ENCODE assay signal across 8 cellular contexts in the genomic region with DNA sequence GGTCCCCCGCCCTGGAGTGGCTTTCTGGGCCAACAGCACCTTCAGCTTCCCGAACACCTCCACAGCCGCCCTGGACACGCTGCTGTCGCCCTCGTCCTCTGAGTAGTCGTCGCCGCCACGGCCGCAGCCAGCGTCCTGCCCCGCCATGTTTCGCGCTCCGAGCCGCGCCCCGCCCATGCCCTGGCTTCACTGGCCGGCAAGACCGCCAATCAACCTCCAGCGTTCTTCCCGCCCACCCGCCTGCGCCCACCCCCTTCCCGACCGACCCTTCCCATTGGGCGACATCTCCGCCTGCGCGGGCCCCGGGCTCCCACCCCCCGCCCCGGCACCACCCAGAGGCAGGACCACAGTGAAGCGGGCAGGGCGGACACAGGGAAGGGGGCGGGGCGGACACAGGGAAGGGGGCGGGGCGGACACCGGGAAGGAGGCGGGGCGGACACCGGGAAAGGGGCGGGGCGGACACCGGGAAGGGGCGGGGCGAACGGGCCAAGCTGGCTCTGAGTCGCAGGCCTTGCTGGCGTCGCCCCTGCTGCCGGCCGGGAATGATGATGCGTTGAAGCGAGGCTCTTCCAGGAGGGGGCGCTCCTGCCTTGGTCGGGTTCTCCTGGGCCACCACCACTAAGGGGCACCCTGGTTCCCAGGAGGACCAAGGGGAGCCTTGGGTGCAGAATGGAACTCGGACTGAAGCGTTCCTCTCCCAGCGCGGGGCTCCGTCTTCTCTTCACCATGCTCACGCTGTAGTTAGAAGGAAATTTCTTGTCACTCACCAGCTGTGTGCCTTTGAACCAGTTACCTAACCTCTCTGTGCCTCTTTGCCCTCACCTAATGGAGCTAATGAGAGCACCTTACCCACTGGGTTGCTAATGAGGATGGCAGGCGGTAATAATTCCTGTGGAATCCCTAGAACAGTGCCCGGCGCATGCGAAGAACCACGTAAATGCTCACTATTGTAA. TPM values are rescaled to one million over a fixed set of nuclear protein-coding genes. Genes with fewer than 3 reads are reported as not detected.
A peak's percentile ranks its signal among the peaks of the same experiment; 100 is the strongest.
DNase-seq lines count a peak whose midpoint lies in the region; ATAC-seq, FAIRE-seq and TF ChIP-seq lines count a peak whose summit lies in the region.

TSS of gene HAUS7 (minus strand) at position 166 of the 953 bp plus-strand sequence. CDS start at position 147, 19 bp downstream.

- peak within 1 kb of the TSS; percentile 78 for H3K9ac ChIP-seq in adipocyte (ENCODE audit: low read length)

- peak; percentile 60 to 81 (median 73) for TF ChIP-seq CTCF in upper lobe of left lung (IDR thresholded peaks at IDR 0.05)

- peaks cover 4% of the 10 kb centered on the region for H3K27me3 ChIP-seq in adipocyte (replicated peaks; ENCODE audit: control insufficient read depth, insufficient read depth, low read length)
- peaks cover 0 to 4% (median 0%) of the 10 kb centered on the region in 4 donors for H3K27me3 ChIP-seq in upper lobe of left lung

- ATAC-seq in HG02840 (IDR thresholded peaks at IDR 0.05; ENCODE audit: low FRiP score, unreplicated experiment) (peak; percentile 75), upper lobe of left lung (ENCODE audit: low FRiP score in 2 of 2) (peak; percentile 92)

- intact Hi-C loops in cardiac septum (cut with DNase I): loop anchor here (5.0 kb wide), 1 partner anchor 37 kb away; no protein-coding TSS in a partner anchor
- intact Hi-C loops in posterior cingulate gyrus (cut with DNase I): loop anchor here (2.0 kb wide), 1 partner anchor 36 kb away; no protein-coding TSS in a partner anchor

- H3K9me3 ChIP-seq in adipocyte (ENCODE audit: control insufficient read depth, low read length) (no peaks in the 10 kb centered on the region), upper lobe of left lung (no peaks in the 10 kb centered on the region)

- TF ChIP-seq EP300 in upper lobe of left lung (IDR thresholded peaks at IDR 0.05): no peak

- FAIRE-seq in GM12892 (lab: Jason Lieb, UNC): peak; percentile 89

- peaks cover 7% of the 10 kb centered on the region for H3K4me1 ChIP-seq in adipocyte (ENCODE audit: control insufficient read depth, insufficient read depth, low read length)
- H3K4me1 ChIP-seq in upper lobe of left lung: peaks cover 7 to 23% (median 10%) of the 10 kb centered on the region in 4 donors

- WGBS in upper lobe of left lung, 2 donors: 32% methylated on average over 68 of the region's 70 CpGs; no CpG with 5 or more reads in 1 of the 2 donors

- DNase-seq in GM12892 (ENCODE audit: insufficient read length) (peak; percentile 85), NCI-H1436 (lab: John Stamatoyannopoulos, UW) (peak; percentile 94), T follicular helper cell (ENCODE audit: low read depth) (peak; percentile 82), adipocyte (ENCODE audit: low read depth) (peak; percentile 92), cardiac septum (ENCODE audit: low spot score) (peak; percentile 94), posterior cingulate gyrus (peak; percentile 76 to 98 (median 86)), upper lobe of left lung (peak; percentile 90 to 97)

- H3K36me3 ChIP-seq in adipocyte (ENCODE audit: control insufficient read depth, insufficient read depth, low read length, severe bottlenecking): no peaks in the 10 kb centered on the region
- peaks cover 0 to 15% (median 0%) of the 10 kb centered on the region in 4 donors for H3K36me3 ChIP-seq in upper lobe of left lung

- H3K4me3 ChIP-seq in adipocyte (ENCODE audit: low read length) (peak within 1 kb of the TSS; percentile 85), upper lobe of left lung (peak within 1 kb of the TSS; percentile 30 to 84 (median 62))

- no peak for TF ChIP-seq POLR2A in GM12892 (IDR thresholded peaks at IDR 0.05; ENCODE audit: low read depth, low read length)
- TF ChIP-seq POLR2A in upper lobe of left lung (IDR thresholded peaks at IDR 0.05): peak in 2 of 4 donors; percentile 46 to 54

- peak within 1 kb of the TSS; percentile 69 to 79 (median 74) for H3K27ac ChIP-seq in upper lobe of left lung

RNA-seq across cellular contexts. Expression of gene HAUS7, which starts in this region (rescaled TPM):
- polyA plus RNA-seq in GM12892 (2012; ENCODE audit: missing spikeins): 20.9 TPM
- total RNA-seq in cardiac septum: 13.4 TPM
- 10 to 100 TPM in 5 of 6 donors, 1 to 10 TPM in 1; 3.7 to 61.8 (median 23.0) TPM for total RNA-seq in upper lobe of left lung

Comparison
In these comparisons a context has a peak if more than half of its experiments do, and no peak if none do; other contexts are left out.
1. Peak in every context shown above with its lines: DNase-seq, ATAC-seq, H3K4me3 ChIP-seq and H3K27ac ChIP-seq.